In genomic region chr3:14406336-14406735, GRCh38 we compare ENCODE assay signal across 1 cellular context.
TF ChIP-seq lines count a peak whose summit lies in the region.

No MANE protein-coding gene starts in this region.

TF ChIP-seq in H1, 55 proteins besides CTCF, POLR2A, EP300 and RAD21:
- TF ChIP-seq EGR1 (IDR thresholded peaks at IDR 0.05; ENCODE audit: borderline replicate concordance, low read depth, low read length) (no peak), SUZ12 (IDR thresholded peaks at IDR 0.05; ENCODE audit: low read length) (no peak), KDM5A (IDR thresholded peaks at IDR 0.05; ENCODE audit: low read length) (no peak), MAFK (IDR thresholded peaks at IDR 0.05; ENCODE audit: low read depth, low read length) (no peak), TCF12 (IDR thresholded peaks at IDR 0.05; ENCODE audit: low read depth, low read length) (no peak)
